11 cellular contexts compared by ENCODE assay signal in the genomic region with DNA sequence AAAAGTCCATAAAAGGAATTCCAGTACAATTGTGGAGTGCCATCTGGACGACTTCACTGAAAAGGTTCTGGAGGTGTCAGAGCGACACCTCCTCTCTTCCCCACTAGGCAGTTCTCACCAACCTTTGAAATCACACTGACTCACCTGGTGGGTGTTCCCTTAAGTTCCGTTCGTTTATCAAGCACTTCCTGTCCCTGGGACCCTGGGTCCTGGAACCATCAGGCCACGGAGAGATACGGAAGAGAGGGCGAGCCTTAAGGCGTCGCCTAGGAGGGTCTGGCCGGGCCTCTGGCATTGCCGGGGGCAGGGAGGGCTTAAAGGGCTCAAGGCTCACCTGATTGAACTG. TPM values are rescaled to one million over a fixed set of nuclear protein-coding genes. Genes with fewer than 3 reads are reported as not detected.
A peak's percentile ranks its signal among the peaks of the same experiment; 100 is the strongest.
DNase-seq lines count a peak whose midpoint lies in the region; ATAC-seq and TF ChIP-seq lines count a peak whose summit lies in the region.
"Had no signal": no experiment of that assay in that cellular context is flagged by ENCODE, and none has a peak within 500 bp of the region (broad histone marks: within the 10 kb centered on the region; RNA-seq: fewer than 3 reads in every experiment).

No MANE protein-coding gene starts in this region.

- H3K27me3 ChIP-seq in GM23338 (ENCODE audit: insufficient read depth) (no peaks in the 10 kb centered on the region), iPS-15b (ENCODE audit: control insufficient read depth, insufficient read depth, low read length) (no peaks in the 10 kb centered on the region), skeletal muscle satellite cell (ENCODE audit: control insufficient read depth, insufficient read depth, low read length) (no peaks in the 10 kb centered on the region)

- in situ Hi-C loops in astrocyte of the cerebellum (cut with HindIII; ENCODE audit: low sequenced_read_pairs), result no loop called here

- H3K79me2 ChIP-seq in GM23338 (replicated peaks; ENCODE audit: insufficient read depth), result no peaks in the 10 kb centered on the region

- no peaks in the 10 kb centered on the region; the same call in 1 of the 2 replicates for H3K9me2 ChIP-seq in GM23338 (ENCODE audit: insufficient read depth)

- H3F3A ChIP-seq in GM23338 (replicated peaks; ENCODE audit: low read depth), result no peaks in the 10 kb centered on the region

- no peak overlapping the region; the same call in 1 of the 2 replicates for H3K27ac Mint-ChIP-seq in GM23338
- H3K27ac Mint-ChIP-seq: stimulated activated naive B cell treated with anti-CD40 and anti-IgM and Interleukin-4, amounts not matched to agents 10 μg/mL and 1 μg/mL and 100 μg/mL, for 72 hours had no signal

- no peak overlapping the region for H3K27ac ChIP-seq in GM23338 (ENCODE audit: low read depth)

- no peaks in the 10 kb centered on the region for H3K27me3 Mint-ChIP-seq in GM23338 (ENCODE audit: insufficient read depth, low read depth, poor library complexity)

- H3K4me1 ChIP-seq in GM23338 (ENCODE audit: insufficient read depth) (peaks cover 24% of the 10 kb centered on the region), iPS-15b (ENCODE audit: control insufficient read depth, insufficient read depth, low read length) (no peaks in the 10 kb centered on the region), skeletal muscle satellite cell (ENCODE audit: control insufficient read depth, insufficient read depth, low read length) (no peaks in the 10 kb centered on the region)

- no peaks in the 10 kb centered on the region for H4K20me1 ChIP-seq in GM23338 (replicated peaks; ENCODE audit: insufficient read depth)

- H3K4me2 ChIP-seq in GM23338 (peak overlapping the region; percentile 76), skeletal muscle satellite cell (ENCODE audit: low read length) (peak overlapping the region; percentile 64)

- peak overlapping the region; percentile 80; the same call in 1 of the 2 replicates for H2AFZ ChIP-seq in GM23338

- H3K36me3 ChIP-seq in GM23338 (ENCODE audit: insufficient read depth) (no peaks in the 10 kb centered on the region), iPS-15b (ENCODE audit: control insufficient read depth, insufficient read depth, low read length) (no peaks in the 10 kb centered on the region), skeletal muscle satellite cell (ENCODE audit: insufficient read depth, low read length) (no peaks in the 10 kb centered on the region)

- H3K9ac ChIP-seq in iPS-15b (ENCODE audit: low read depth, low read length) (no peak overlapping the region), skeletal muscle satellite cell (ENCODE audit: low read depth, low read length) (no peak overlapping the region)

- H3K4me3 ChIP-seq in GM23338 (peak overlapping the region; percentile 65), astrocyte of the cerebellum (ENCODE audit: low read depth, low read length) (peak overlapping the region; percentile 47), iPS-15b (ENCODE audit: low read depth, low read length) (peak overlapping the region; percentile 81), skeletal muscle satellite cell (ENCODE audit: low read length) (peak overlapping the region; percentile 57)

- TF ChIP-seq CTCF in GM23338 (conservative IDR thresholded peaks at IDR 0.05; ENCODE audit: low read depth in 2 of 2), result no peak
- no peak for TF ChIP-seq CTCF in astrocyte of the cerebellum (IDR thresholded peaks at IDR 0.05; ENCODE audit: low read depth, low read length, missing control alignments)
- TF ChIP-seq CTCF in GM10266 (IDR thresholded peaks at IDR 0.05; ENCODE audit: control insufficient read depth, insufficient read depth, low read depth, missing control alignments), result no peak

- H3K36me3 Mint-ChIP-seq in GM23338 (ENCODE audit: low read depth), result peaks cover 9% of the 10 kb centered on the region; the same call in 2 of the 3 replicates
- H3K36me3 Mint-ChIP-seq: naive B cell had no signal

- H3K4me1 Mint-ChIP-seq in GM23338, result peaks cover 30% of the 10 kb centered on the region

- H3K9me3 ChIP-seq in iPS-15b (ENCODE audit: control insufficient read depth, insufficient read depth, low read length) (no peaks in the 10 kb centered on the region), skeletal muscle satellite cell (replicated peaks; ENCODE audit: low read length) (no peaks in the 10 kb centered on the region)

- DNase-seq in GM23338 (ENCODE audit: low spot score), result peak; percentile 66
- no peak for DNase-seq in astrocyte of the cerebellum (ENCODE audit: low read depth)
- DNase-seq in GM10266 (ENCODE audit: extremely low spot score), result no peak
- no peak for DNase-seq in stimulated activated CD8-positive, alpha-beta memory T cell treated with anti-CD3 and anti-CD28 coated beads, Interleukin-4, amount 100 ng/mL, for 48 hours
- DNase-seq: naive B cell; stimulated activated naive B cell treated with anti-CD40 and anti-IgM and Interleukin-4, amounts not matched to agents 10 μg/mL and 1 μg/mL and 100 μg/mL, for 72 hours had no signal

- peaks cover 4% of the 10 kb centered on the region; the same call in 2 of the 3 replicates for H3K9me3 Mint-ChIP-seq in GM23338

- H3K4me3 Mint-ChIP-seq in GM23338, result peak overlapping the region; percentile 82

- peak; percentile 82 for ATAC-seq in GM23338
- ATAC-seq in GM19463 (IDR thresholded peaks at IDR 0.05; ENCODE audit: unreplicated experiment), result no peak
- ATAC-seq in HG03097 (IDR thresholded peaks at IDR 0.05; ENCODE audit: low FRiP score, unreplicated experiment), result no peak

TF ChIP-seq in GM23338, 12 proteins besides CTCF, POLR2A, EP300 and RAD21 (continues in another document):
- TF ChIP-seq EZH2phosphoT487 (IDR thresholded peaks at IDR 0.05; ENCODE audit: unreplicated experiment), result no peak
- TF ChIP-seq, protein P1, sequence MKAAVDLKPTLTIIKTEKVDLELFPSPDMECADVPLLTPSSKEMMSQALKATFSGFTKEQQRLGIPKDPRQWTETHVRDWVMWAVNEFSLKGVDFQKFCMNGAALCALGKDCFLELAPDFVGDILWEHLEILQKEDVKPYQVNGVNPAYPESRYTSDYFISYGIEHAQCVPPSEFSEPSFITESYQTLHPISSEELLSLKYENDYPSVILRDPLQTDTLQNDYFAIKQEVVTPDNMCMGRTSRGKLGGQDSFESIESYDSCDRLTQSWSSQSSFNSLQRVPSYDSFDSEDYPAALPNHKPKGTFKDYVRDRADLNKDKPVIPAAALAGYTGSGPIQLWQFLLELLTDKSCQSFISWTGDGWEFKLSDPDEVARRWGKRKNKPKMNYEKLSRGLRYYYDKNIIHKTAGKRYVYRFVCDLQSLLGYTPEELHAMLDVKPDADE (IDR thresholded peaks at IDR 0.05), result no peak
- no peak for TF ChIP-seq EZH2 (IDR thresholded peaks at IDR 0.05; ENCODE audit: low read depth, unreplicated experiment)
- TF ChIP-seq STAT1 (IDR thresholded peaks at IDR 0.05; ENCODE audit: unreplicated experiment), result no peak
- no peak for TF ChIP-seq POLR2AphosphoS5 (IDR thresholded peaks at IDR 0.05; ENCODE audit: low read depth)
- TF ChIP-seq, protein P2, sequence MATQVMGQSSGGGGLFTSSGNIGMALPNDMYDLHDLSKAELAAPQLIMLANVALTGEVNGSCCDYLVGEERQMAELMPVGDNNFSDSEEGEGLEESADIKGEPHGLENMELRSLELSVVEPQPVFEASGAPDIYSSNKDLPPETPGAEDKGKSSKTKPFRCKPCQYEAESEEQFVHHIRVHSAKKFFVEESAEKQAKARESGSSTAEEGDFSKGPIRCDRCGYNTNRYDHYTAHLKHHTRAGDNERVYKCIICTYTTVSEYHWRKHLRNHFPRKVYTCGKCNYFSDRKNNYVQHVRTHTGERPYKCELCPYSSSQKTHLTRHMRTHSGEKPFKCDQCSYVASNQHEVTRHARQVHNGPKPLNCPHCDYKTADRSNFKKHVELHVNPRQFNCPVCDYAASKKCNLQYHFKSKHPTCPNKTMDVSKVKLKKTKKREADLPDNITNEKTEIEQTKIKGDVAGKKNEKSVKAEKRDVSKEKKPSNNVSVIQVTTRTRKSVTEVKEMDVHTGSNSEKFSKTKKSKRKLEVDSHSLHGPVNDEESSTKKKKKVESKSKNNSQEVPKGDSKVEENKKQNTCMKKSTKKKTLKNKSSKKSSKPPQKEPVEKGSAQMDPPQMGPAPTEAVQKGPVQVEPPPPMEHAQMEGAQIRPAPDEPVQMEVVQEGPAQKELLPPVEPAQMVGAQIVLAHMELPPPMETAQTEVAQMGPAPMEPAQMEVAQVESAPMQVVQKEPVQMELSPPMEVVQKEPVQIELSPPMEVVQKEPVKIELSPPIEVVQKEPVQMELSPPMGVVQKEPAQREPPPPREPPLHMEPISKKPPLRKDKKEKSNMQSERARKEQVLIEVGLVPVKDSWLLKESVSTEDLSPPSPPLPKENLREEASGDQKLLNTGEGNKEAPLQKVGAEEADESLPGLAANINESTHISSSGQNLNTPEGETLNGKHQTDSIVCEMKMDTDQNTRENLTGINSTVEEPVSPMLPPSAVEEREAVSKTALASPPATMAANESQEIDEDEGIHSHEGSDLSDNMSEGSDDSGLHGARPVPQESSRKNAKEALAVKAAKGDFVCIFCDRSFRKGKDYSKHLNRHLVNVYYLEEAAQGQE (IDR thresholded peaks at IDR 0.05; ENCODE audit: unreplicated experiment), result no peak
- TF ChIP-seq NANOG (IDR thresholded peaks at IDR 0.05; ENCODE audit: borderline replicate concordance), result no peak
- no peak for TF ChIP-seq CREB1 (CRISPR knock-in tag; IDR thresholded peaks at IDR 0.05; ENCODE audit: low read depth)
- TF ChIP-seq ZNF331 (CRISPR knock-in tag; IDR thresholded peaks at IDR 0.05; ENCODE audit: low read depth), result no peak

RNA-seq across cellular contexts. Expression of a gene that starts 0.3 kb away (rescaled TPM):
- total RNA-seq in GM23338 (2014; rRNA removed; shearing (Covaris generic)), result 1.1 and 1.6 TPM in 2 replicates
- 1.0 and 1.9 TPM in 2 replicates for polyA plus RNA-seq in GM23338 (2016; fragmentation: Nextera tagmentation; extraction: Ambion mirVana)
- total RNA-seq in skeletal muscle satellite cell (2012; rRNA removed), result under 0.01 TPM in 1 of 2 replicates, not detected in the other
- total RNA-seq: T-helper 2 cell treated with Interferon-gamma antibody and Interleukin-4, amounts not matched to agents 100 ng/mL and 5 ng/mL, for 36 hours had no signal
